In genomic region chr19:13541554-13541953, GRCh38 we compare ENCODE assay signal across 29 cellular contexts.
"Had no signal": no experiment of that assay in that cellular context is flagged by ENCODE, and none has a peak within 500 bp of the region (broad histone marks: within the 10 kb centered on the region; RNA-seq: fewer than 3 reads in every experiment).

No MANE protein-coding gene starts in this region.

- FAIRE-seq: colon, endometrium, endothelial cell of umbilical vein, frontal cortex had no signal

- H3K27ac ChIP-seq: colonic mucosa, coronary artery, dorsolateral prefrontal cortex, epithelial cell of prostate, esophagus muscularis mucosa, esophagus squamous epithelium, foreskin keratinocyte, gastrocnemius medialis, gastroesophageal sphincter, heart left ventricle, heart right ventricle, hepatocyte had no signal

- H3K79me2 ChIP-seq: hepatocyte had no signal

- ATAC-seq: effector memory CD8-positive, alpha-beta T cell; esophagus mucosa; foreskin keratinocyte; gastrocnemius medialis; gastroesophageal sphincter; heart left ventricle; heart right ventricle had no signal

- DNase-seq: colonic mucosa; cortex of kidney; dermis blood vessel endothelial cell; dorsolateral prefrontal cortex; effector CD4-positive, alpha-beta T cell; effector CD8-positive, alpha-beta T cell; effector memory CD4-positive, alpha-beta T cell; effector memory CD8-positive, alpha-beta T cell; endodermal cell; erythroblast; esophagus squamous epithelium; foreskin fibroblast; foreskin keratinocyte; foreskin melanocyte; gastrocnemius medialis; glutamatergic neuron; head of caudate nucleus; heart left ventricle; heart right ventricle had no signal

- H2AFZ ChIP-seq: hepatocyte had no signal

- H3K36me3 ChIP-seq: colonic mucosa, esophagus muscularis mucosa, esophagus squamous epithelium, gastrocnemius medialis, gastroesophageal sphincter, heart left ventricle, heart right ventricle had no signal

- H3K4me3 ChIP-seq: colonic mucosa, coronary artery, dorsolateral prefrontal cortex, esophagus muscularis mucosa, esophagus squamous epithelium, gastrocnemius medialis, gastroesophageal sphincter, heart left ventricle, heart right ventricle, hepatocyte had no signal

- H3K27me3 ChIP-seq: colonic mucosa, dorsolateral prefrontal cortex, foreskin keratinocyte, gastrocnemius medialis, hepatocyte had no signal

- H3K4me2 ChIP-seq: hepatocyte had no signal

- H3K9me3 ChIP-seq: colonic mucosa, gastrocnemius medialis had no signal

- H3K4me1 ChIP-seq: colonic mucosa, esophagus muscularis mucosa, esophagus squamous epithelium, foreskin keratinocyte, gastrocnemius medialis, gastroesophageal sphincter, heart left ventricle, heart right ventricle had no signal
